In the genomic region with DNA sequence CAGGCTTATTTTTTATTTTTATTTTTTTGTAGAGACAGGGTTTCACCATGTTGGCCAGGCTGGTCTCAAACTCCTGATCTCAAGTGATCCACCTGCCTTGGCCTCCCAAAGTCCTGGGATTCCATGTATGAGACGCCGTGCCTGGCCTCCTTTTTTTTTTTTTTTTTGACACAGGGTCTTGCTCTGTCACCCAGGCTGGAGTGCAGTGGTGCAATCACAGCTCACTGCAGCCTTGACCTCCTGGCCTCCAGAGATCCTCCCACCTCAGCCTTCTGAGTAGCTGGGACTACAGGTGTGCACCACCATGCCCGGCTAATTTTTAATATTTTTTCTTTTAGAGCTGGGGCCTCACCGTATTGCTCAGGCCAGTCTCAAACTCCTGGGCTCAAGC, we compare ENCODE assay signal across 1 cellular context.
A peak's percentile ranks its signal among the peaks of the same experiment; 100 is the strongest.
TF ChIP-seq lines count a peak whose summit lies in the region.

No MANE protein-coding gene starts in this region.

TF ChIP-seq in K562, 482 proteins besides CTCF, POLR2A, EP300 and RAD21:
- TF ChIP-seq ZBTB1 (CRISPR knock-in tag; IDR thresholded peaks at IDR 0.05; ENCODE audit: borderline replicate concordance, low read depth) = 0 out of 2 replicates have a peak, but pooled peaks have one; percentile 10
